ENCODE assay signal across 1 cellular context in genomic region chr20:31669876-31670275, GRCh38.
A peak's percentile ranks its signal among the peaks of the same experiment; 100 is the strongest.
TF ChIP-seq lines count a peak whose summit lies in the region.

No MANE protein-coding gene starts in this region.

TF ChIP-seq in HepG2, 621 proteins besides CTCF, POLR2A, EP300 and RAD21 (continued from another document):
- TF ChIP-seq JARID2 (CRISPR knock-in tag; IDR thresholded peaks at IDR 0.05; ENCODE audit: insufficient replicate concordance) = no peak
- no peak for TF ChIP-seq ZNF7 (CRISPR knock-in tag; IDR thresholded peaks at IDR 0.05)
- TF ChIP-seq SRY (CRISPR knock-in tag; IDR thresholded peaks at IDR 0.05) = no peak
- no peak for TF ChIP-seq SMAD9 (CRISPR knock-in tag; IDR thresholded peaks at IDR 0.05)
- no peak for TF ChIP-seq ZNF704 (CRISPR knock-in tag; IDR thresholded peaks at IDR 0.05; ENCODE audit: borderline replicate concordance)
- no peak for TF ChIP-seq HIVEP1 (CRISPR knock-in tag; IDR thresholded peaks at IDR 0.05)
- no peak for TF ChIP-seq ZIK1 (CRISPR knock-in tag; IDR thresholded peaks at IDR 0.05; ENCODE audit: borderline replicate concordance, low read depth)
- TF ChIP-seq TERF1 (CRISPR knock-in tag; IDR thresholded peaks at IDR 0.05) = no peak
- TF ChIP-seq FOXP1 (IDR thresholded peaks at IDR 0.05) = no peak
- TF ChIP-seq FOXP1 (CRISPR knock-in tag; IDR thresholded peaks at IDR 0.05) = no peak
- TF ChIP-seq ZNF224 (CRISPR knock-in tag; IDR thresholded peaks at IDR 0.05) = no peak
- 0 out of 2 replicates have a peak, but pooled peaks have one; percentile 9 for TF ChIP-seq ZNF562 (CRISPR knock-in tag; IDR thresholded peaks at IDR 0.05; ENCODE audit: borderline replicate concordance)
- no peak for TF ChIP-seq ZNF782 (CRISPR knock-in tag; IDR thresholded peaks at IDR 0.05; ENCODE audit: borderline replicate concordance)
- no peak for TF ChIP-seq DDIT3 (CRISPR knock-in tag; IDR thresholded peaks at IDR 0.05)
- TF ChIP-seq ZNF274 (CRISPR knock-in tag; IDR thresholded peaks at IDR 0.05) = no peak
- no peak for TF ChIP-seq PRMT3 (CRISPR knock-in tag; IDR thresholded peaks at IDR 0.05; ENCODE audit: borderline replicate concordance, low read depth)
- TF ChIP-seq NR0B2 (CRISPR knock-in tag; IDR thresholded peaks at IDR 0.05) = no peak
- no peak for TF ChIP-seq ZNF740 (CRISPR knock-in tag; IDR thresholded peaks at IDR 0.05)
- TF ChIP-seq AFF4 (CRISPR knock-in tag; IDR thresholded peaks at IDR 0.05) = no peak
- 0 out of 2 replicates have a peak, but pooled peaks have one; percentile 1 for TF ChIP-seq ARID5B (CRISPR knock-in tag; IDR thresholded peaks at IDR 0.05)
- no peak for TF ChIP-seq ATF2 (CRISPR knock-in tag; IDR thresholded peaks at IDR 0.05)
- TF ChIP-seq ZNF598 (CRISPR knock-in tag; IDR thresholded peaks at IDR 0.05; ENCODE audit: borderline replicate concordance) = no peak
- TF ChIP-seq SRSF4 (IDR thresholded peaks at IDR 0.05; ENCODE audit: low read depth, low read length, poor library complexity, severe bottlenecking) = no peak
- no peak for TF ChIP-seq TP53 (CRISPR knock-in tag; conservative IDR thresholded peaks at IDR 0.05)
- TF ChIP-seq SOX5 (CRISPR knock-in tag; IDR thresholded peaks at IDR 0.05; ENCODE audit: borderline replicate concordance) = no peak
- 0 out of 2 replicates have a peak, but pooled peaks have one; percentile 30 for TF ChIP-seq MIER2 (CRISPR knock-in tag; IDR thresholded peaks at IDR 0.05)
- no peak for TF ChIP-seq CC2D1A (CRISPR knock-in tag; IDR thresholded peaks at IDR 0.05)
